In genomic region chr16:1300664-1301476, GRCh38 we compare ENCODE assay signal across 9 cellular contexts. TPM values are rescaled to one million over a fixed set of nuclear protein-coding genes. Genes with fewer than 3 reads are reported as not detected.
A peak's percentile ranks its signal among the peaks of the same experiment; 100 is the strongest.
DNase-seq lines count a peak whose midpoint lies in the region; ATAC-seq and TF ChIP-seq lines count a peak whose summit lies in the region.
"Had no signal": no experiment of that assay in that cellular context is flagged by ENCODE, and none has a peak within 500 bp of the region (broad histone marks: within the 10 kb centered on the region; RNA-seq: fewer than 3 reads in every experiment).

No MANE protein-coding gene starts in this region.

- BruUV-seq in PC-9 (replicated peaks; lab: Mats Ljungman, UMichigan): no TSS peak

- no peak overlapping the region for H2AFZ ChIP-seq in PC-9

- CTCF ChIA-PET in PC-9 (lab: Charles Lee): interaction anchor here (1.1 kb wide), 1 partner anchor 42 kb away, joined by 5 read pairs; no protein-coding TSS in a partner anchor

- H3K9me2 ChIP-seq in PC-9 (ENCODE audit: insufficient read depth): no peaks in the 10 kb centered on the region

- no peaks in the 10 kb centered on the region for H3K36me3 Mint-ChIP-seq in activated T-helper 1 cell treated with anti-CD3 and anti-CD28 coated beads, Interleukin-12 subunit alpha, Interleukin-12 subunit beta, Interleukin-2, Interleukin-4 antibody, amounts not matched to agents 30 ng/mL and 10 ng/mL and 1 ng/mL, durations not matched to agents 14 hours and 24 hours and 36 hours (ENCODE audit: low read depth)

- no peak overlapping the region for H3K4me2 ChIP-seq in PC-9

- H3F3A ChIP-seq in PC-9 (ENCODE audit: insufficient read depth, low read depth): peaks cover 50% of the 10 kb centered on the region

- peak; percentile 97 for TF ChIP-seq CTCF in 22Rv1 (IDR thresholded peaks at IDR 0.05)
- TF ChIP-seq CTCF in PC-9 (conservative IDR thresholded peaks at IDR 0.05): peak; percentile 71
- TF ChIP-seq CTCF in fibroblast of pulmonary artery (IDR thresholded peaks at IDR 0.05; ENCODE audit: low read length, missing control alignments): peak; percentile 76
- TF ChIP-seq CTCF in thoracic aorta (IDR thresholded peaks at IDR 0.05): peak; percentile 76

- H4K20me1 ChIP-seq in PC-9 (ENCODE audit: insufficient read depth): no peaks in the 10 kb centered on the region

- ATAC-seq in thoracic aorta (ENCODE audit: insufficient number of reproducible peaks, low FRiP score, low read depth) (peak; percentile 58), HG02938 (IDR thresholded peaks at IDR 0.05; ENCODE audit: unreplicated experiment) (no peak)

- H3K4me3 Mint-ChIP-seq in activated T-helper 1 cell treated with anti-CD3 and anti-CD28 coated beads, Interleukin-12 subunit alpha, Interleukin-12 subunit beta, Interleukin-2, Interleukin-4 antibody, amounts not matched to agents 30 ng/mL and 10 ng/mL and 1 ng/mL, durations not matched to agents 14 hours and 24 hours and 36 hours: no peak overlapping the region

- H3K27me3 ChIP-seq in PC-9 (ENCODE audit: insufficient read depth, low read depth) (no peaks in the 10 kb centered on the region), thoracic aorta (replicated peaks; ENCODE audit: insufficient read depth) (no peaks in the 10 kb centered on the region)

- no peaks in the 10 kb centered on the region for H3K9me3 ChIP-seq in PC-9 (ENCODE audit: insufficient read depth, low read depth)
- no peaks in the 10 kb centered on the region for H3K9me3 ChIP-seq in thoracic aorta

- H3K79me2 ChIP-seq in PC-9 (ENCODE audit: low read depth): no peaks in the 10 kb centered on the region

- DNase-seq in GM19238 (ENCODE audit: insufficient read length, low spot score) (peak; percentile 65), PC-9 (peak in 1 of 2 experiments; percentile 75), fibroblast of pulmonary artery (ENCODE audit: low read depth) (peak; percentile 54), occipital lobe (lab: John Stamatoyannopoulos, UW) (peak; percentile 5), thoracic aorta (ENCODE audit: low spot score) (no peak)
- peak; percentile 73 for DNase-seq in activated T-helper 1 cell treated with anti-CD3 and anti-CD28 coated beads, Interleukin-12 subunit alpha, Interleukin-12 subunit beta, Interleukin-2, Interleukin-4 antibody, amounts not matched to agents 30 ng/mL and 10 ng/mL and 1 ng/mL, durations not matched to agents 14 hours and 24 hours and 36 hours (ENCODE audit: low spot score)

- H3K4me1 Mint-ChIP-seq in activated T-helper 1 cell treated with anti-CD3 and anti-CD28 coated beads, Interleukin-12 subunit alpha, Interleukin-12 subunit beta, Interleukin-2, Interleukin-4 antibody, amounts not matched to agents 30 ng/mL and 10 ng/mL and 1 ng/mL, durations not matched to agents 14 hours and 24 hours and 36 hours (ENCODE audit: low read depth): peaks cover 22% of the 10 kb centered on the region

- H3K4me3 ChIP-seq in PC-9: no peak overlapping the region
- H3K4me3 ChIP-seq in fibroblast of pulmonary artery (replicated peaks; ENCODE audit: low read depth, low read length): no peak overlapping the region
- no peak overlapping the region for H3K4me3 ChIP-seq in thoracic aorta

- H3K27me3 Mint-ChIP-seq in activated T-helper 1 cell treated with anti-CD3 and anti-CD28 coated beads, Interleukin-12 subunit alpha, Interleukin-12 subunit beta, Interleukin-2, Interleukin-4 antibody, amounts not matched to agents 30 ng/mL and 10 ng/mL and 1 ng/mL, durations not matched to agents 14 hours and 24 hours and 36 hours (ENCODE audit: insufficient read depth): peaks cover 3% of the 10 kb centered on the region

- intact Hi-C loops in PC-9 (cut with micrococcal nuclease; ENCODE audit: unreplicated experiment): loop anchor here (10.0 kb wide), 1 partner anchor 114 kb away; the partner anchor contains the start of gene UNKL
- intact Hi-C loops in activated T-helper 1 cell treated with anti-CD3 and anti-CD28 coated beads, Interleukin-12 subunit alpha, Interleukin-12 subunit beta, Interleukin-2, Interleukin-4 antibody, amounts not matched to agents 30 ng/mL and 10 ng/mL and 1 ng/mL, durations not matched to agents 14 hours and 24 hours and 36 hours (cut with micrococcal nuclease): loop anchor here (10.0 kb wide), 1 partner anchor 234 kb away; the partner anchor contains the start of gene TMEM204

- H3K9me3 Mint-ChIP-seq in activated T-helper 1 cell treated with anti-CD3 and anti-CD28 coated beads, Interleukin-12 subunit alpha, Interleukin-12 subunit beta, Interleukin-2, Interleukin-4 antibody, amounts not matched to agents 30 ng/mL and 10 ng/mL and 1 ng/mL, durations not matched to agents 14 hours and 24 hours and 36 hours: no peaks in the 10 kb centered on the region

- no peak overlapping the region for H3K27ac Mint-ChIP-seq in activated T-helper 1 cell treated with anti-CD3 and anti-CD28 coated beads, Interleukin-12 subunit alpha, Interleukin-12 subunit beta, Interleukin-2, Interleukin-4 antibody, amounts not matched to agents 30 ng/mL and 10 ng/mL and 1 ng/mL, durations not matched to agents 14 hours and 24 hours and 36 hours

- H3K36me3 ChIP-seq in PC-9 (ENCODE audit: low read depth): no peaks in the 10 kb centered on the region
- H3K36me3 ChIP-seq in thoracic aorta: no peaks in the 10 kb centered on the region

- H3K27ac ChIP-seq in 22Rv1: peak overlapping the region; percentile 24; the same call in 1 of the 2 replicates
- no peak overlapping the region for H3K27ac ChIP-seq in PC-9
- H3K27ac ChIP-seq in thoracic aorta: no peak overlapping the region

- H3K4me1 ChIP-seq in PC-9 (replicated peaks; ENCODE audit: insufficient read depth): peaks cover 56% of the 10 kb centered on the region
- peaks cover 0 to 5% of the 10 kb centered on the region in 2 donors for H3K4me1 ChIP-seq in thoracic aorta (ENCODE audit: control insufficient read depth in 1 of 2, low read depth in 2 of 2)

- POLR2A ChIA-PET in PC-9 (lab: Charles Lee; ENCODE audit: unreplicated experiment): interaction anchor here (0.6 kb wide), 1 partner anchor 8 kb away, joined by 3 read pairs; the partner anchor contains the start of gene UBE2I

RNA-seq across cellular contexts. Expression of gene UBE2I, which starts 8.6 kb away (rescaled TPM):
- total RNA-seq in PC-9 (2021) (218 and 271 TPM in 2 replicates), occipital lobe (42.7 TPM), thoracic aorta (10 to 100 TPM; 68.2 to 76.1 TPM)
- total RNA-seq in activated T-helper 1 cell treated with anti-CD3 and anti-CD28 coated beads, Interleukin-12 subunit alpha, Interleukin-12 subunit beta, Interleukin-2, Interleukin-4 antibody, amounts not matched to agents 30 ng/mL and 10 ng/mL and 1 ng/mL, durations not matched to agents 14 hours and 24 hours and 36 hours: 257 TPM in 2 replicates

RNA-seq across cellular contexts. Expression of gene BAIAP3, which starts 32.6 kb away (rescaled TPM):
- total RNA-seq in PC-9 (2021): 35.0 and 47.3 TPM in 2 replicates
- total RNA-seq in activated T-helper 1 cell treated with anti-CD3 and anti-CD28 coated beads, Interleukin-12 subunit alpha, Interleukin-12 subunit beta, Interleukin-2, Interleukin-4 antibody, amounts not matched to agents 30 ng/mL and 10 ng/mL and 1 ng/mL, durations not matched to agents 14 hours and 24 hours and 36 hours: 0.07 and 0.18 TPM in 2 replicates
- 5.8 TPM for total RNA-seq in occipital lobe
- total RNA-seq in thoracic aorta: 10 to 100 TPM in 1 of 2 donors, 1 to 10 TPM in 1; 2.5 to 15.7 TPM

RNA-seq across cellular contexts. Expression of gene TPSD1, which starts 45.0 kb away (rescaled TPM):
- not detected in 2 replicates for total RNA-seq in PC-9 (2021)
- total RNA-seq in activated T-helper 1 cell treated with anti-CD3 and anti-CD28 coated beads, Interleukin-12 subunit alpha, Interleukin-12 subunit beta, Interleukin-2, Interleukin-4 antibody, amounts not matched to agents 30 ng/mL and 10 ng/mL and 1 ng/mL, durations not matched to agents 14 hours and 24 hours and 36 hours: not detected in 2 replicates
- not detected for total RNA-seq in occipital lobe
- 1 to 10 TPM in 1 of 2 donors, not detected in 1; 3.1 TPM for total RNA-seq in thoracic aorta
- total RNA-seq: renal cortical epithelial cell had no signal

RNA-seq across cellular contexts. Expression of gene TSR3, which starts 50.8 kb away (rescaled TPM):
- total RNA-seq in PC-9 (2021): 69.5 and 108 TPM in 2 replicates
- 87.4 and 89.4 TPM in 2 replicates for total RNA-seq in activated T-helper 1 cell treated with anti-CD3 and anti-CD28 coated beads, Interleukin-12 subunit alpha, Interleukin-12 subunit beta, Interleukin-2, Interleukin-4 antibody, amounts not matched to agents 30 ng/mL and 10 ng/mL and 1 ng/mL, durations not matched to agents 14 hours and 24 hours and 36 hours
- 36.8 TPM for total RNA-seq in occipital lobe
- total RNA-seq in thoracic aorta: 100 to 1,000 TPM in 1 of 2 donors, 10 to 100 TPM in 1; 61.7 to 124 TPM

RNA-seq across cellular contexts. Expression of gene GNPTG, which starts 50.9 kb away (rescaled TPM):
- 40.6 and 50.7 TPM in 2 replicates for total RNA-seq in PC-9 (2021)
- 21.4 and 22.5 TPM in 2 replicates for total RNA-seq in activated T-helper 1 cell treated with anti-CD3 and anti-CD28 coated beads, Interleukin-12 subunit alpha, Interleukin-12 subunit beta, Interleukin-2, Interleukin-4 antibody, amounts not matched to agents 30 ng/mL and 10 ng/mL and 1 ng/mL, durations not matched to agents 14 hours and 24 hours and 36 hours
- total RNA-seq in occipital lobe: 15.0 TPM
- total RNA-seq in thoracic aorta: 10 to 100 TPM; 67.9 to 69.7 TPM
